Comparison of ENCODE assay signal across 9 cellular contexts in the genomic region with DNA sequence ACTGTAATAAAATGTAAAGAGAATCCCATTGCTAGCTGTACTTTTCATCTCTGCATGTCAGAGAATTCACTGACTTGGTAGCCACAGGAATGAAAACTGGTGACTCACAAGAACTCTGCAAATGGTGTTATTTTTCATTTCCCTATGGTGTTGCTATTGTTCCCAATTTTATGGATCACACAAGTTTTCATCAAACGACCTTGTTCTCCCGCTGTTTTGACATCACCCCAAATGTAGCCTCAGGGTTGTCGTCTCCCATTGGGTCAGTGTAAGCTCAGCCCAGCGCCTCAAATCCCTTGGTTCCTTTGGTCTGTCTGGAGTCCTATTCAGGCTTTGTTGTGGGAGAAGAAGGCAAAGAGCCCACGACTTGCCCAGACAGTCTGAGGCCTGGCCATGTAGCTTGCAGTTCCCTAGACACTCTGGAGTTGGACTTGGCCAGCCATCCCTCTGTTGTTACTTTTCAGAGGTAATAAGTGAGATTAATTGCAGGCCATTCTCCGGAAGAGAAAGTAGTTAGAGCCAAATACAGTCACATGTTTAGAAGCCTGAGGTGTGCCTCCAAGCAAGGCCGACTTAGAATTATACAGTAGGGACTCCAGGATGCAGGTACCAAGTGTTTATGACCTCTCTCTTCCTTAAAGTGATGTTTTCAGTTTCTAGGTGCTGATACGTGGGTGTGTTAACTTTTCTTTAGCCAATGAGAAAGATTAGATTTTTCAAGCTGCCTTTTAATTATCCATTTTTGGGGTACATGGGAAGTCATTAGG.
DNase-seq lines count a peak whose midpoint lies in the region; ATAC-seq and TF ChIP-seq lines count a peak whose summit lies in the region.
"Had no signal": no experiment of that assay in that cellular context is flagged by ENCODE, and none has a peak within 500 bp of the region (broad histone marks: within the 10 kb centered on the region; RNA-seq: fewer than 3 reads in every experiment).

No MANE protein-coding gene starts in this region.

- H3K4me1 Mint-ChIP-seq in brain: peaks cover 35% of the 10 kb centered on the region

- H3K36me3 Mint-ChIP-seq in brain: peaks cover 15% of the 10 kb centered on the region

- no peaks in the 10 kb centered on the region for H3K27me3 Mint-ChIP-seq in brain

- H3K4me3 Mint-ChIP-seq in brain: peak overlapping the region in 1 of 5 experiments; percentile 30

- no peaks in the 10 kb centered on the region for H3K9me3 Mint-ChIP-seq in brain

- DNase-seq in HCEC 1CT (peak; percentile 80), left ventricle myocardium superior (no peak), smooth muscle cell of the brain vasculature (ENCODE audit: low read depth, low spot score) (peak; percentile 46), SW 1271 (lab: John Stamatoyannopoulos, UW) (no peak)
- no peak for DNase-seq in stimulated activated CD4-positive, alpha-beta T cell treated with anti-CD3 and anti-CD28 coated beads, Interleukin-4, amount 100 ng/mL, for 24 hours
- DNase-seq: activated CD4-positive, CD25-positive, alpha-beta regulatory T cell treated with anti-CD3 and anti-CD28 coated beads, Interleukin-2, amount 50 U/mL, for 72 hours had no signal

- no peak for TF ChIP-seq CTCF in brain (conservative IDR thresholded peaks at IDR 0.05)

- H3K27ac Mint-ChIP-seq in brain: peak overlapping the region; percentile 19 to 93 (median 65)

- intact Hi-C loops in left ventricle myocardium superior (cut with micrococcal nuclease): no loop called here

- ATAC-seq in left ventricle myocardium superior (peak; percentile 56), HG02885 (IDR thresholded peaks at IDR 0.05; ENCODE audit: poor library complexity, unreplicated experiment) (no peak), GM21723 (IDR thresholded peaks at IDR 0.05; ENCODE audit: unreplicated experiment) (no peak)

Comparison
In these comparisons a context has a peak if more than half of its experiments do, and no peak if none do; other contexts are left out.
1. DNase-seq: peak in HCEC 1CT (single experiment) and smooth muscle cell of the brain vasculature (single experiment); none in left ventricle myocardium superior (single experiment), SW 1271 (0 of 2) and stimulated activated CD4-positive, alpha-beta T cell treated with anti-CD3 and anti-CD28 coated beads, Interleukin-4, amount 100 ng/mL, for 24 hours (single experiment).